ENCODE assay signal across 2 cellular contexts in the genomic region with DNA sequence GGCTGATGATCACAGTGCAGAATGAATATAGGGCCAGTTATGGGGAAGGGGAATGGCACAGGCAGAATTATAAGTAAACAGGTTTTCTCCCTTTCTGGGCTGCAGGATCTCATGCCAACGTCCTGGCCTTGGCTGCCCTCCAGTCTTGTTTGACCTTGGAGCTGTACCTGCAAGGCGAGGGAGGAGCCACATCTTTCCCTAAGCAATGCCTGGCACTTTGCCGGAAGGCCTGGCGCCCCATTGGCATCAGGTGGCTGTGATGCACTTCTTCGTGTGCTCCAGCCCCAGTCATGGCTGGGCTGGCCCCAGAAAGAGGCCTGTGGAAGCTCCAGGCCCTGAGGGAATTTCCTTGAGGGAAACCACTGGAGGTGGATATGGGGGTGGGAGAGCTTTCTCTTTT.
TF ChIP-seq lines count a peak whose summit lies in the region.

No MANE protein-coding gene starts in this region.

TF ChIP-seq in liver, 16 proteins besides CTCF, POLR2A, EP300 and RAD21:
- TF ChIP-seq NR2F2 (IDR thresholded peaks at IDR 0.05) (peak; percentile 10), TAF1 (conservative IDR thresholded peaks at IDR 0.05) (no peak), FOXA2 (IDR thresholded peaks at IDR 0.05) (peak; percentile 9), SP1 (IDR thresholded peaks at IDR 0.05) (peak; percentile 65), JUND (IDR thresholded peaks at IDR 0.05) (no peak), YY1 (IDR thresholded peaks at IDR 0.05) (peak; percentile 55), RXRA (IDR thresholded peaks at IDR 0.05) (peak; percentile 63 to 72), EGR1 (IDR thresholded peaks at IDR 0.05; ENCODE audit: low read depth in 2 of 2) (no peak), HNF4A (conservative IDR thresholded peaks at IDR 0.05) (peak; percentile 63 to 70), FOXA1 (IDR thresholded peaks at IDR 0.05) (no peak), HNF4G (IDR thresholded peaks at IDR 0.05) (no peak)
- TF ChIP-seq, protein P1, sequence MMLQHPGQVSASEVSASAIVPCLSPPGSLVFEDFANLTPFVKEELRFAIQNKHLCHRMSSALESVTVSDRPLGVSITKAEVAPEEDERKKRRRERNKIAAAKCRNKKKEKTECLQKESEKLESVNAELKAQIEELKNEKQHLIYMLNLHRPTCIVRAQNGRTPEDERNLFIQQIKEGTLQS (IDR thresholded peaks at IDR 0.05): no peak
- TF ChIP-seq, protein P2, sequence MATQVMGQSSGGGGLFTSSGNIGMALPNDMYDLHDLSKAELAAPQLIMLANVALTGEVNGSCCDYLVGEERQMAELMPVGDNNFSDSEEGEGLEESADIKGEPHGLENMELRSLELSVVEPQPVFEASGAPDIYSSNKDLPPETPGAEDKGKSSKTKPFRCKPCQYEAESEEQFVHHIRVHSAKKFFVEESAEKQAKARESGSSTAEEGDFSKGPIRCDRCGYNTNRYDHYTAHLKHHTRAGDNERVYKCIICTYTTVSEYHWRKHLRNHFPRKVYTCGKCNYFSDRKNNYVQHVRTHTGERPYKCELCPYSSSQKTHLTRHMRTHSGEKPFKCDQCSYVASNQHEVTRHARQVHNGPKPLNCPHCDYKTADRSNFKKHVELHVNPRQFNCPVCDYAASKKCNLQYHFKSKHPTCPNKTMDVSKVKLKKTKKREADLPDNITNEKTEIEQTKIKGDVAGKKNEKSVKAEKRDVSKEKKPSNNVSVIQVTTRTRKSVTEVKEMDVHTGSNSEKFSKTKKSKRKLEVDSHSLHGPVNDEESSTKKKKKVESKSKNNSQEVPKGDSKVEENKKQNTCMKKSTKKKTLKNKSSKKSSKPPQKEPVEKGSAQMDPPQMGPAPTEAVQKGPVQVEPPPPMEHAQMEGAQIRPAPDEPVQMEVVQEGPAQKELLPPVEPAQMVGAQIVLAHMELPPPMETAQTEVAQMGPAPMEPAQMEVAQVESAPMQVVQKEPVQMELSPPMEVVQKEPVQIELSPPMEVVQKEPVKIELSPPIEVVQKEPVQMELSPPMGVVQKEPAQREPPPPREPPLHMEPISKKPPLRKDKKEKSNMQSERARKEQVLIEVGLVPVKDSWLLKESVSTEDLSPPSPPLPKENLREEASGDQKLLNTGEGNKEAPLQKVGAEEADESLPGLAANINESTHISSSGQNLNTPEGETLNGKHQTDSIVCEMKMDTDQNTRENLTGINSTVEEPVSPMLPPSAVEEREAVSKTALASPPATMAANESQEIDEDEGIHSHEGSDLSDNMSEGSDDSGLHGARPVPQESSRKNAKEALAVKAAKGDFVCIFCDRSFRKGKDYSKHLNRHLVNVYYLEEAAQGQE (IDR thresholded peaks at IDR 0.05): no peak
- TF ChIP-seq, protein P3, sequence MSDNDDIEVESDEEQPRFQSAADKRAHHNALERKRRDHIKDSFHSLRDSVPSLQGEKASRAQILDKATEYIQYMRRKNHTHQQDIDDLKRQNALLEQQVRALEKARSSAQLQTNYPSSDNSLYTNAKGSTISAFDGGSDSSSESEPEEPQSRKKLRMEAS (IDR thresholded peaks at IDR 0.05): no peak
- TF ChIP-seq, protein P4, sequence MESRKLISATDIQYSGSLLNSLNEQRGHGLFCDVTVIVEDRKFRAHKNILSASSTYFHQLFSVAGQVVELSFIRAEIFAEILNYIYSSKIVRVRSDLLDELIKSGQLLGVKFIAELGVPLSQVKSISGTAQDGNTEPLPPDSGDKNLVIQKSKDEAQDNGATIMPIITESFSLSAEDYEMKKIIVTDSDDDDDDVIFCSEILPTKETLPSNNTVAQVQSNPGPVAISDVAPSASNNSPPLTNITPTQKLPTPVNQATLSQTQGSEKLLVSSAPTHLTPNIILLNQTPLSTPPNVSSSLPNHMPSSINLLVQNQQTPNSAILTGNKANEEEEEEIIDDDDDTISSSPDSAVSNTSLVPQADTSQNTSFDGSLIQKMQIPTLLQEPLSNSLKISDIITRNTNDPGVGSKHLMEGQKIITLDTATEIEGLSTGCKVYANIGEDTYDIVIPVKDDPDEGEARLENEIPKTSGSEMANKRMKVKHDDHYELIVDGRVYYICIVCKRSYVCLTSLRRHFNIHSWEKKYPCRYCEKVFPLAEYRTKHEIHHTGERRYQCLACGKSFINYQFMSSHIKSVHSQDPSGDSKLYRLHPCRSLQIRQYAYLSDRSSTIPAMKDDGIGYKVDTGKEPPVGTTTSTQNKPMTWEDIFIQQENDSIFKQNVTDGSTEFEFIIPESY (IDR thresholded peaks at IDR 0.05): no peak

TF ChIP-seq in HepG2, 621 proteins besides CTCF, POLR2A, EP300 and RAD21:
- TF ChIP-seq, protein P5, sequence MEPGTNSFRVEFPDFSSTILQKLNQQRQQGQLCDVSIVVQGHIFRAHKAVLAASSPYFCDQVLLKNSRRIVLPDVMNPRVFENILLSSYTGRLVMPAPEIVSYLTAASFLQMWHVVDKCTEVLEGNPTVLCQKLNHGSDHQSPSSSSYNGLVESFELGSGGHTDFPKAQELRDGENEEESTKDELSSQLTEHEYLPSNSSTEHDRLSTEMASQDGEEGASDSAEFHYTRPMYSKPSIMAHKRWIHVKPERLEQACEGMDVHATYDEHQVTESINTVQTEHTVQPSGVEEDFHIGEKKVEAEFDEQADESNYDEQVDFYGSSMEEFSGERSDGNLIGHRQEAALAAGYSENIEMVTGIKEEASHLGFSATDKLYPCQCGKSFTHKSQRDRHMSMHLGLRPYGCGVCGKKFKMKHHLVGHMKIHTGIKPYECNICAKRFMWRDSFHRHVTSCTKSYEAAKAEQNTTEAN (CRISPR knock-in tag; conservative IDR thresholded peaks at IDR 0.05): no peak
